ENCODE assay signal across 20 cellular contexts in genomic region chr15:100295939-100296338, GRCh38. TPM values are rescaled to one million over a fixed set of nuclear protein-coding genes. Genes with fewer than 3 reads are reported as not detected.
DNase-seq lines count a peak whose midpoint lies in the region; ATAC-seq and TF ChIP-seq lines count a peak whose summit lies in the region.
"Had no signal": no experiment of that assay in that cellular context is flagged by ENCODE, and none has a peak within 500 bp of the region (broad histone marks: within the 10 kb centered on the region; RNA-seq: fewer than 3 reads in every experiment).

No MANE protein-coding gene starts in this region.

- DNase-seq in AG20443 (ENCODE audit: low spot score) (peak; percentile 2), iPS-NIHi7 (ENCODE audit: extremely low spot score) (peak; percentile 3), prostate gland (ENCODE audit: low spot score) (peak; percentile 2), smooth muscle cell (lab: John Stamatoyannopoulos, UW; ENCODE audit: unreplicated experiment) (no peak), Right ventricle myocardium inferior (ENCODE audit: missing footprints) (no peak)
- DNase-seq in Jurkat, Clone E6-1 (ENCODE audit: low read depth, low spot score): peak; percentile 28
- no peak for DNase-seq in T-helper 2 cell treated with Interferon-gamma antibody and Interleukin-4, amounts not matched to agents 5 μg/mL and 100 μg/mL, for 36 hours (ENCODE audit: low spot score)
- DNase-seq: 8988T; ACHN; C1 segment of cervical spinal cord; Calu3; CD4-positive, alpha-beta memory T cell; COR-L47; DMS53; DMS79 treated with DMSO at 0.1 percent for 48 hours; GOT3; HFFc6 had no signal

- H3K9ac ChIP-seq in smooth muscle cell (ENCODE audit: low read depth): no peak overlapping the region

- H2AFZ ChIP-seq in smooth muscle cell (ENCODE audit: low read depth): no peak overlapping the region

- TF ChIP-seq POLR2A in prostate gland (IDR thresholded peaks at IDR 0.05): no peak

- WGBS in prostate gland: 94% methylated on average over 8 of the region's 8 CpGs
- 99% methylated on average over 8 of the region's 8 CpGs for WGBS in smooth muscle cell (ENCODE audit: low lambda C conversion rate)

- H3K4me3 ChIP-seq in Jurkat, Clone E6-1 (ENCODE audit: low read length): no peak overlapping the region
- H3K4me3 ChIP-seq in prostate gland: no peak overlapping the region
- H3K4me3 ChIP-seq in smooth muscle cell: no peak overlapping the region
- H3K4me3 ChIP-seq: A549, HAP-1 had no signal

- H3K4me3 Mint-ChIP-seq in T-helper 2 cell treated with Interferon-gamma antibody and Interleukin-4, amounts not matched to agents 5 μg/mL and 100 μg/mL, for 36 hours: no peak overlapping the region
- H3K4me3 Mint-ChIP-seq: CD4-positive, alpha-beta memory T cell; HFFc6 had no signal

- H3K9me3 ChIP-seq in prostate gland: no peaks in the 10 kb centered on the region
- H3K9me3 ChIP-seq in smooth muscle cell (replicated peaks; ENCODE audit: low read depth): no peaks in the 10 kb centered on the region
- H3K9me3 ChIP-seq: HAP-1 had no signal

- ATAC-seq in Right ventricle myocardium inferior: no peak
- ATAC-seq: A549 had no signal

- H4K20me1 ChIP-seq in smooth muscle cell (ENCODE audit: low read depth): no peaks in the 10 kb centered on the region

- H3K79me2 ChIP-seq in smooth muscle cell (ENCODE audit: low read depth): no peaks in the 10 kb centered on the region

- H3K4me2 ChIP-seq in smooth muscle cell: no peak overlapping the region
- H3K4me2 ChIP-seq: A549 had no signal

- H3K27ac Mint-ChIP-seq in T-helper 2 cell treated with Interferon-gamma antibody and Interleukin-4, amounts not matched to agents 5 μg/mL and 100 μg/mL, for 36 hours: no peak overlapping the region
- H3K27ac Mint-ChIP-seq: CD4-positive, alpha-beta memory T cell; HFFc6 had no signal

- H3K27ac ChIP-seq in prostate gland: no peak overlapping the region
- no peak overlapping the region for H3K27ac ChIP-seq in smooth muscle cell (ENCODE audit: low read depth)
- H3K27ac ChIP-seq: A549 had no signal

- no peaks in the 10 kb centered on the region for H3F3A ChIP-seq in smooth muscle cell (ENCODE audit: low read depth)

- H3K9me3 Mint-ChIP-seq in T-helper 2 cell treated with Interferon-gamma antibody and Interleukin-4, amounts not matched to agents 5 μg/mL and 100 μg/mL, for 36 hours: peaks cover 23% of the 10 kb centered on the region

- no peaks in the 10 kb centered on the region for H3K36me3 ChIP-seq in prostate gland
- H3K36me3 ChIP-seq in smooth muscle cell (ENCODE audit: low read depth): no peaks in the 10 kb centered on the region
- H3K36me3 ChIP-seq: HAP-1 had no signal

- no peak for TF ChIP-seq CTCF in prostate gland (IDR thresholded peaks at IDR 0.05)
- TF ChIP-seq CTCF in smooth muscle cell (IDR thresholded peaks at IDR 0.05; ENCODE audit: borderline replicate concordance, insufficient read depth, poor library complexity, severe bottlenecking): no peak

- H3K4me1 Mint-ChIP-seq in T-helper 2 cell treated with Interferon-gamma antibody and Interleukin-4, amounts not matched to agents 5 μg/mL and 100 μg/mL, for 36 hours (ENCODE audit: low read depth): peaks cover 1% of the 10 kb centered on the region

- H3K36me3 Mint-ChIP-seq in T-helper 2 cell treated with Interferon-gamma antibody and Interleukin-4, amounts not matched to agents 5 μg/mL and 100 μg/mL, for 36 hours (ENCODE audit: low read depth): no peaks in the 10 kb centered on the region

- H3K27me3 ChIP-seq in prostate gland (replicated peaks; ENCODE audit: insufficient read depth): no peaks in the 10 kb centered on the region
- H3K27me3 ChIP-seq in smooth muscle cell (ENCODE audit: low read depth): peaks cover 3% of the 10 kb centered on the region

- H3K4me1 ChIP-seq in prostate gland (replicated peaks) (no peaks in the 10 kb centered on the region), smooth muscle cell (ENCODE audit: low read depth) (no peaks in the 10 kb centered on the region)
- H3K4me1 ChIP-seq: A549 had no signal

- no peaks in the 10 kb centered on the region for H3K27me3 Mint-ChIP-seq in T-helper 2 cell treated with Interferon-gamma antibody and Interleukin-4, amounts not matched to agents 5 μg/mL and 100 μg/mL, for 36 hours (ENCODE audit: low read depth)
- H3K27me3 Mint-ChIP-seq: CD4-positive, alpha-beta memory T cell had no signal

- intact Hi-C loops in prostate gland (cut with DNase I): no loop called here
- intact Hi-C loops in Right ventricle myocardium inferior (cut with DNase I): no loop called here

RNA-seq across cellular contexts. Expression of gene ADAMTS17, which starts 45.8 kb away (rescaled TPM):
- polyA plus RNA-seq in Jurkat, Clone E6-1 (2012; ENCODE audit: insufficient read depth, insufficient read length): 6.1 TPM
- total RNA-seq in prostate gland (1 to 10 TPM; 2.7 to 5.6 TPM), smooth muscle cell (0.63 and 5.7 TPM in 2 replicates), Right ventricle myocardium inferior (1.4 TPM)
- 3.1 and 4.5 TPM in 2 replicates for polyA plus RNA-seq in smooth muscle cell
- total RNA-seq: HFFc6 had no signal
- polyA plus RNA-seq: BJ had no signal

Comparison
In these comparisons a context has a peak if more than half of its experiments do, and no peak if none do; other contexts are left out.
1. DNase-seq: peak in AG20443 (single experiment), Jurkat, Clone E6-1 (single experiment), iPS-NIHi7 (single experiment) and prostate gland (single experiment); none in smooth muscle cell (single experiment), Right ventricle myocardium inferior (single experiment) and T-helper 2 cell treated with Interferon-gamma antibody and Interleukin-4, amounts not matched to agents 5 μg/mL and 100 μg/mL, for 36 hours (single experiment).